ENCODE assay signal across 29 cellular contexts in the genomic region with DNA sequence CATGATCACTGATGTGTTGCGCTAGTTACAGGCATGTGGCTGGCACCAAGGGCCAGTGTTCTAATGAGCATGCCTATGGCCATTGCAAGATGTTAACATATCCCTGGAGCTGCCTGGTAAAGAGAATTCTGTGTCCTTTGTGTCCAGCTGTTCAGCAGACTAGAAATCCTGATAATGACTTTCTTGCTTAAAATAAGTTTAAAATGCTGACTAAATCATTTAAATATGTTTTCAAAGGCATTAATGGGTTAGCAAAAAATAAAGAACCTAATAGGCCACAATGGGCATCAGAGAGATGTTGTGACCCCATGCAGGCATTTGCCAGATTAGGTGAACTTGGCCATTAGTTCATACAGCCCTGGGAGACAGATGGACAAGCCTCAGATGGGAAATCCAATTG.
"Had no signal": no experiment of that assay in that cellular context is flagged by ENCODE, and none has a peak within 500 bp of the region (broad histone marks: within the 10 kb centered on the region; RNA-seq: fewer than 3 reads in every experiment).

No MANE protein-coding gene starts in this region.

- H3K36me3 ChIP-seq: stomach, suprapubic skin, thoracic aorta, thyroid gland, tibial artery, tibial nerve, transverse colon, upper lobe of left lung, upper lobe of right lung, uterus, vagina had no signal

- H3K4me3 ChIP-seq: stomach, suprapubic skin, testis, thoracic aorta, thyroid gland, tibial artery, tibial nerve, transverse colon, upper lobe of left lung, upper lobe of right lung, uterus, vagina had no signal

- H3K36me3 Mint-ChIP-seq: stimulated activated effector memory CD8-positive, alpha-beta T cell treated with anti-CD3 and anti-CD28 coated beads, Interleukin-12 subunit alpha, Interleukin-12 subunit beta, amount 100 ng/mL, for 72 hours; stimulated activated memory B cell treated with anti-CD40 and anti-IgM and Interleukin-4, amounts not matched to agents 10 μg/mL and 1 μg/mL and 100 μg/mL, for 72 hours; stimulated activated naive B cell treated with anti-CD40 and anti-IgM and Interleukin-4, amounts not matched to agents 10 μg/mL and 1 μg/mL and 100 μg/mL, for 72 hours; type B pancreatic cell had no signal

- H3K9me3 ChIP-seq: stomach, suprapubic skin, testis, thoracic aorta, thyroid gland, tibial artery, transverse colon, upper lobe of right lung, uterus, vagina had no signal

- H3K27ac Mint-ChIP-seq: stimulated activated effector memory CD8-positive, alpha-beta T cell treated with anti-CD3 and anti-CD28 coated beads, Interleukin-12 subunit alpha, Interleukin-12 subunit beta, amount 100 ng/mL, for 72 hours; stimulated activated memory B cell treated with anti-CD40 and anti-IgM and Interleukin-4, amounts not matched to agents 10 μg/mL and 1 μg/mL and 100 μg/mL, for 72 hours; stimulated activated naive B cell treated with anti-CD40 and anti-IgM and Interleukin-4, amounts not matched to agents 10 μg/mL and 1 μg/mL and 100 μg/mL, for 72 hours; stimulated activated naive CD8-positive, alpha-beta T cell treated with anti-CD3 and anti-CD28 coated beads, Interleukin-15, amount 100 ng/mL, for 72 hours; stimulated activated naive CD8-positive, alpha-beta T cell treated with anti-CD3 and anti-CD28 coated beads, Interleukin-15, Interleukin-2, amounts not matched to agents 100 ng/mL and 50 ng/mL, for 24 hours; type B pancreatic cell had no signal

- H3K27me3 ChIP-seq: stomach, testis, thyroid gland, tibial artery, tibial nerve, upper lobe of left lung, upper lobe of right lung, uterus, vagina had no signal

- FAIRE-seq: urothelium cell line had no signal

- DNase-seq: stimulated activated CD4-positive, alpha-beta T cell treated with anti-CD3 and anti-CD28 coated beads, Interleukin-2, amount 100 ng/mL, for 48 hours; stimulated activated CD4-positive, alpha-beta T cell treated with anti-CD3 and anti-CD28 coated beads, Interleukin-4, amount 100 ng/mL, for 1 hour; stimulated activated CD4-positive, alpha-beta T cell treated with anti-CD3 and anti-CD28 coated beads, Interleukin-4, amount 100 ng/mL, for 24 hours; stimulated activated CD4-positive, alpha-beta T cell treated with anti-CD3 and anti-CD28 coated beads, Interleukin-4, amount 100 ng/mL, for 4 hours; stimulated activated CD8-positive, alpha-beta memory T cell treated with anti-CD3 and anti-CD28 coated beads, Interleukin-4, amount 100 ng/mL, for 48 hours; stimulated activated naive B cell treated with anti-CD40 and anti-IgM and Interleukin-4, amounts not matched to agents 10 μg/mL and 1 μg/mL and 100 μg/mL, for 72 hours; stimulated activated naive CD4-positive, alpha-beta T cell; stimulated activated naive CD4-positive, alpha-beta T cell treated with Interleukin-2 at 50 U/mL for 16 hours; stimulated activated naive CD8-positive, alpha-beta T cell treated with anti-CD3 and anti-CD28 coated beads, Interleukin-15, amount 100 ng/mL, for 72 hours; stimulated activated naive CD8-positive, alpha-beta T cell treated with anti-CD3 and anti-CD28 coated beads, Interleukin-15, Interleukin-2, amounts not matched to agents 100 U/mL and 50 U/mL, for 24 hours; stomach; substantia nigra; testis; thyroid gland; tibial artery; transverse colon; trophoblast cell; upper lobe of left lung; upper lobe of right lung; uterus had no signal

- H3K4me1 Mint-ChIP-seq: stimulated activated effector memory CD8-positive, alpha-beta T cell treated with anti-CD3 and anti-CD28 coated beads, Interleukin-12 subunit alpha, Interleukin-12 subunit beta, amount 100 ng/mL, for 72 hours; stimulated activated memory B cell treated with anti-CD40 and anti-IgM and Interleukin-4, amounts not matched to agents 10 μg/mL and 1 μg/mL and 100 μg/mL, for 72 hours; stimulated activated naive B cell treated with anti-CD40 and anti-IgM and Interleukin-4, amounts not matched to agents 10 μg/mL and 1 μg/mL and 100 μg/mL, for 72 hours; stimulated activated naive CD8-positive, alpha-beta T cell treated with anti-CD3 and anti-CD28 coated beads, Interleukin-15, amount 100 ng/mL, for 72 hours had no signal

- H3K9me3 Mint-ChIP-seq: type B pancreatic cell had no signal

- H3K4me1 ChIP-seq: suprapubic skin, testis, thyroid gland, tibial artery, transverse colon, upper lobe of left lung, upper lobe of right lung, uterus, vagina had no signal

- H3K27ac ChIP-seq: stomach, suprapubic skin, testis, thoracic aorta, thyroid gland, tibial artery, tibial nerve, transverse colon, upper lobe of left lung, upper lobe of right lung, uterus, vagina had no signal

- ATAC-seq: stimulated activated effector memory CD8-positive, alpha-beta T cell treated with anti-CD3 and anti-CD28 coated beads, Interleukin-12 subunit alpha, Interleukin-12 subunit beta, amount 100 ng/mL, for 72 hours; stimulated activated memory B cell treated with anti-CD40 and anti-IgM and Interleukin-4, amounts not matched to agents 10 μg/mL and 1 μg/mL and 100 μg/mL, for 72 hours; stimulated activated naive B cell treated with anti-CD40 and anti-IgM and Interleukin-4, amounts not matched to agents 10 μg/mL and 1 μg/mL and 100 μg/mL, for 72 hours; stimulated activated naive CD8-positive, alpha-beta T cell treated with anti-CD3 and anti-CD28 coated beads, Interleukin-15, amount 100 ng/mL, for 72 hours; stimulated activated naive CD8-positive, alpha-beta T cell treated with anti-CD3 and anti-CD28 coated beads, Interleukin-15, Interleukin-2, amounts not matched to agents 100 U/mL and 50 U/mL, for 24 hours; upper lobe of right lung had no signal

- H3K4me3 Mint-ChIP-seq: stimulated activated effector memory CD8-positive, alpha-beta T cell treated with anti-CD3 and anti-CD28 coated beads, Interleukin-12 subunit alpha, Interleukin-12 subunit beta, amount 100 ng/mL, for 72 hours; stimulated activated memory B cell treated with anti-CD40 and anti-IgM and Interleukin-4, amounts not matched to agents 10 μg/mL and 1 μg/mL and 100 μg/mL, for 72 hours; stimulated activated naive B cell treated with anti-CD40 and anti-IgM and Interleukin-4, amounts not matched to agents 10 μg/mL and 1 μg/mL and 100 μg/mL, for 72 hours; stimulated activated naive CD8-positive, alpha-beta T cell treated with anti-CD3 and anti-CD28 coated beads, Interleukin-15, amount 100 ng/mL, for 72 hours; stimulated activated naive CD8-positive, alpha-beta T cell treated with anti-CD3 and anti-CD28 coated beads, Interleukin-15, Interleukin-2, amounts not matched to agents 100 ng/mL and 50 ng/mL, for 24 hours; type B pancreatic cell had no signal
